In genomic region chr17:78263736-78264340, GRCh38 we compare ENCODE assay signal across 12 cellular contexts. TPM values are rescaled to one million over a fixed set of nuclear protein-coding genes. Genes with fewer than 3 reads are reported as not detected.
DNase-seq lines count a peak whose midpoint lies in the region; ATAC-seq, FAIRE-seq and TF ChIP-seq lines count a peak whose summit lies in the region.
"Had no signal": no experiment of that assay in that cellular context is flagged by ENCODE, and none has a peak within 500 bp of the region (broad histone marks: within the 10 kb centered on the region; RNA-seq: fewer than 3 reads in every experiment).

No MANE protein-coding gene starts in this region.

- H3K4me3 ChIP-seq in kidney (ENCODE audit: low read length in 2 of 2) (no peak overlapping the region), small intestine (ENCODE audit: low read depth in 1 of 2, low read length in 2 of 2) (no peak overlapping the region)

- no peaks in the 10 kb centered on the region for H3K27me3 Mint-ChIP-seq in T-helper 2 cell treated with Interferon-gamma antibody and Interleukin-4, amounts not matched to agents 5 μg/mL and 100 μg/mL, for 36 hours (ENCODE audit: low read depth)
- H3K27me3 Mint-ChIP-seq in T-cell: no peaks in the 10 kb centered on the region

- 90 to 95% (median 93%) methylated on average over 9 of the region's 9 CpGs for WGBS in small intestine, 3 donors

- peaks cover 20% of the 10 kb centered on the region for H3K4me1 Mint-ChIP-seq in T-helper 2 cell treated with Interferon-gamma antibody and Interleukin-4, amounts not matched to agents 5 μg/mL and 100 μg/mL, for 36 hours (ENCODE audit: low read depth)
- peaks cover 38 to 43% (median 43%) of the 10 kb centered on the region in 3 donors for H3K4me1 Mint-ChIP-seq in T-cell

- POLR2A ChIA-PET in T-cell (lab: Charles Lee): no interaction called here

- no peak for DNase-seq in T-helper 2 cell treated with Interferon-gamma antibody and Interleukin-4, amounts not matched to agents 5 μg/mL and 100 μg/mL, for 36 hours (ENCODE audit: low spot score)
- DNase-seq in T-helper 2 cell (no peak), T-cell (no peak), kidney (peak; percentile 64), small intestine (no peak)
- DNase-seq: foreskin melanocyte had no signal

- peaks cover 1% of the 10 kb centered on the region for H3K36me3 Mint-ChIP-seq in T-helper 2 cell treated with Interferon-gamma antibody and Interleukin-4, amounts not matched to agents 5 μg/mL and 100 μg/mL, for 36 hours (ENCODE audit: low read depth)
- no peaks in the 10 kb centered on the region for H3K36me3 Mint-ChIP-seq in T-cell

- peaks cover 7 to 8% of the 10 kb centered on the region in 2 donors for H3K4me1 ChIP-seq in kidney (ENCODE audit: control insufficient read depth in 1 of 2, insufficient read depth in 1 of 2, low read depth in 1 of 2, low read length in 2 of 2)
- peaks cover 0 to 7% of the 10 kb centered on the region in 2 donors for H3K4me1 ChIP-seq in small intestine (ENCODE audit: control insufficient read depth in 2 of 2, insufficient read depth in 1 of 2, low read depth in 1 of 2, low read length in 1 of 2)

- H3K9ac ChIP-seq in kidney (ENCODE audit: low read length in 2 of 2): no peak overlapping the region

- no peaks in the 10 kb centered on the region for H3K9me3 ChIP-seq in kidney (ENCODE audit: control insufficient read depth in 1 of 2, low read length in 2 of 2)
- no peaks in the 10 kb centered on the region for H3K9me3 ChIP-seq in small intestine (ENCODE audit: control insufficient read depth, low read depth)

- no peaks in the 10 kb centered on the region for H3K27me3 ChIP-seq in small intestine (ENCODE audit: control insufficient read depth in 2 of 2, insufficient read depth in 2 of 2, low read length in 2 of 2)

- no peaks in the 10 kb centered on the region for H3K9me3 Mint-ChIP-seq in T-helper 2 cell treated with Interferon-gamma antibody and Interleukin-4, amounts not matched to agents 5 μg/mL and 100 μg/mL, for 36 hours
- H3K9me3 Mint-ChIP-seq in T-cell: no peaks in the 10 kb centered on the region

- FAIRE-seq in kidney (lab: Jason Lieb, UNC): no peak
- no peak for FAIRE-seq in small intestine (lab: Jason Lieb, UNC)

- no peak overlapping the region for H3K4me3 Mint-ChIP-seq in T-helper 2 cell treated with Interferon-gamma antibody and Interleukin-4, amounts not matched to agents 5 μg/mL and 100 μg/mL, for 36 hours
- H3K4me3 Mint-ChIP-seq in T-cell: peak overlapping the region in 1 of 3 donors; percentile 28

- ATAC-seq in T-cell (replicated peaks in 1 of 4): no peak
- no peak for ATAC-seq in GM18502 (IDR thresholded peaks at IDR 0.05; ENCODE audit: poor library complexity, unreplicated experiment)
- no peak for ATAC-seq in HG03139 (IDR thresholded peaks at IDR 0.05; ENCODE audit: unreplicated experiment)
- no peak for ATAC-seq in GM21786 (IDR thresholded peaks at IDR 0.05; ENCODE audit: unreplicated experiment)

- H3K36me3 ChIP-seq in kidney (ENCODE audit: control insufficient read depth in 1 of 2, insufficient read depth in 2 of 2, low read length in 2 of 2) (no peaks in the 10 kb centered on the region), small intestine (ENCODE audit: control insufficient read depth in 2 of 2, insufficient read depth in 2 of 2, low read length in 2 of 2) (no peaks in the 10 kb centered on the region)

- H3K27ac ChIP-seq in kidney (ENCODE audit: low read depth in 2 of 2, low read length in 2 of 2) (peak overlapping the region; percentile 51), small intestine (ENCODE audit: low read depth in 1 of 2, low read length in 1 of 2) (peak overlapping the region; percentile 39 to 92)

- CTCF ChIA-PET in T-cell (lab: Charles Lee): interaction anchor here in 1 of 2 donors (0.6 kb wide), 1 partner anchor 380 kb away, joined by 4 read pairs; no protein-coding TSS in a partner anchor

- intact Hi-C loops in kidney (cut with DNase I): no loop called here

- TF ChIP-seq CTCF in kidney (IDR thresholded peaks at IDR 0.05; ENCODE audit: borderline replicate concordance, extremely low read depth, insufficient read depth): no peak

- H3K27ac Mint-ChIP-seq in T-helper 2 cell treated with Interferon-gamma antibody and Interleukin-4, amounts not matched to agents 5 μg/mL and 100 μg/mL, for 36 hours: peak overlapping the region; percentile 77
- H3K27ac Mint-ChIP-seq in T-cell: peak overlapping the region; percentile 87 to 90

RNA-seq across cellular contexts. Expression of gene TMEM235, which starts 32.4 kb away (rescaled TPM):
- total RNA-seq in T-cell: not detected
- total RNA-seq in kidney: not detected
- polyA plus RNA-seq in kidney (ENCODE audit: insufficient read depth, low read depth, low replicate concordance): not detected
- not detected for polyA plus RNA-seq in small intestine
- total RNA-seq: A172, myocyte, sciatic nerve had no signal

RNA-seq across cellular contexts. Expression of gene BIRC5, which starts 49.8 kb away (rescaled TPM):
- 1 to 10 TPM in 3 of 5 donors, under 1 TPM in 2; 0.67 to 1.9 (median 1.3) TPM for total RNA-seq in T-cell
- total RNA-seq in kidney: 1.7 TPM
- 0.26 TPM for polyA plus RNA-seq in kidney (ENCODE audit: insufficient read depth, low read depth, low replicate concordance)
- polyA plus RNA-seq in small intestine: 10 to 100 TPM in 1 of 3 donors, 1 to 10 TPM in 2; 2.2 to 40.6 (median 4.0) TPM
